ENCODE assay signal across 1 cellular context in genomic region chr1:149708192-149708853, GRCh38.
A peak's percentile ranks its signal among the peaks of the same experiment; 100 is the strongest.
TF ChIP-seq lines count a peak whose summit lies in the region.
"Not testable (repeated sequence)": the region's sequence is repeated elsewhere in the genome, so short reads cannot be mapped to it uniquely, and the experiment has no call there.

No MANE protein-coding gene starts in this region.

TF ChIP-seq in K562, 482 proteins besides CTCF, POLR2A, EP300 and RAD21 (continued from another document):
- TF ChIP-seq, protein P1, sequence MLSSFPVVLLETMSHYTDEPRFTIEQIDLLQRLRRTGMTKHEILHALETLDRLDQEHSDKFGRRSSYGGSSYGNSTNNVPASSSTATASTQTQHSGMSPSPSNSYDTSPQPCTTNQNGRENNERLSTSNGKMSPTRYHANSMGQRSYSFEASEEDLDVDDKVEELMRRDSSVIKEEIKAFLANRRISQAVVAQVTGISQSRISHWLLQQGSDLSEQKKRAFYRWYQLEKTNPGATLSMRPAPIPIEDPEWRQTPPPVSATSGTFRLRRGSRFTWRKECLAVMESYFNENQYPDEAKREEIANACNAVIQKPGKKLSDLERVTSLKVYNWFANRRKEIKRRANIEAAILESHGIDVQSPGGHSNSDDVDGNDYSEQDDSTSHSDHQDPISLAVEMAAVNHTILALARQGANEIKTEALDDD (IDR thresholded peaks at IDR 0.05): peak; percentile 93
- TF ChIP-seq CREM (IDR thresholded peaks at IDR 0.05; ENCODE audit: low read depth) (0 out of 2 replicates have a peak, but pooled peaks have one; percentile 28), TEAD4 (IDR thresholded peaks at IDR 0.05; ENCODE audit: low read length) (peak; percentile 70), MAZ (CRISPR knock-in tag; conservative IDR thresholded peaks at IDR 0.05 in 1 of 2, IDR thresholded peaks at IDR 0.05 in 1 of 2) (peak in 1 of 2 experiments; percentile 43; a peak in 1 of 4 replicates), GTF3C2 (IDR thresholded peaks at IDR 0.05; ENCODE audit: borderline replicate concordance, extremely low read depth, insufficient read length) (peak; percentile 80), POLR3A (IDR thresholded peaks at IDR 0.05; ENCODE audit: borderline replicate concordance, extremely low read depth, insufficient read depth, insufficient read length) (peak; percentile 77), ZNF766 (CRISPR knock-in tag; conservative IDR thresholded peaks at IDR 0.05) (peak; percentile 35; the same call in 1 of the 2 replicates)
- not testable (repeated sequence) for TF ChIP-seq TEAD4 (CRISPR knock-in tag; IDR thresholded peaks at IDR 0.05; ENCODE audit: borderline replicate concordance)
- TF ChIP-seq, protein P2, sequence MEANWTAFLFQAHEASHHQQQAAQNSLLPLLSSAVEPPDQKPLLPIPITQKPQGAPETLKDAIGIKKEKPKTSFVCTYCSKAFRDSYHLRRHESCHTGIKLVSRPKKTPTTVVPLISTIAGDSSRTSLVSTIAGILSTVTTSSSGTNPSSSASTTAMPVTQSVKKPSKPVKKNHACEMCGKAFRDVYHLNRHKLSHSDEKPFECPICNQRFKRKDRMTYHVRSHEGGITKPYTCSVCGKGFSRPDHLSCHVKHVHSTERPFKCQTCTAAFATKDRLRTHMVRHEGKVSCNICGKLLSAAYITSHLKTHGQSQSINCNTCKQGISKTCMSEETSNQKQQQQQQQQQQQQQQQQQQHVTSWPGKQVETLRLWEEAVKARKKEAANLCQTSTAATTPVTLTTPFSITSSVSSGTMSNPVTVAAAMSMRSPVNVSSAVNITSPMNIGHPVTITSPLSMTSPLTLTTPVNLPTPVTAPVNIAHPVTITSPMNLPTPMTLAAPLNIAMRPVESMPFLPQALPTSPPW (CRISPR knock-in tag; IDR thresholded peaks at IDR 0.05): peak; percentile 11; the same call in 1 of the 2 replicates
- TF ChIP-seq, protein P3, sequence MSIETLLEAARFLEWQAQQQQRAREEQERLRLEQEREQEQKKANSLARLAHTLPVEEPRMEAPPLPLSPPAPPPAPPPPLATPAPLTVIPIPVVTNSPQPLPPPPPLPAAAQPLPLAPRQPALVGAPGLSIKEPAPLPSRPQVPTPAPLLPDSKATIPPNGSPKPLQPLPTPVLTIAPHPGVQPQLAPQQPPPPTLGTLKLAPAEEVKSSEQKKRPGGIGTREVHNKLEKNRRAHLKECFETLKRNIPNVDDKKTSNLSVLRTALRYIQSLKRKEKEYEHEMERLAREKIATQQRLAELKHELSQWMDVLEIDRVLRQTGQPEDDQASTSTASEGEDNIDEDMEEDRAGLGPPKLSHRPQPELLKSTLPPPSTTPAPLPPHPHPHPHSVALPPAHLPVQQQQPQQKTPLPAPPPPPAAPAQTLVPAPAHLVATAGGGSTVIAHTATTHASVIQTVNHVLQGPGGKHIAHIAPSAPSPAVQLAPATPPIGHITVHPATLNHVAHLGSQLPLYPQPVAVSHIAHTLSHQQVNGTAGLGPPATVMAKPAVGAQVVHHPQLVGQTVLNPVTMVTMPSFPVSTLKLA (conservative IDR thresholded peaks at IDR 0.05): 0 out of 4 replicates have a peak, but pooled peaks of 1 of the 2 experiments have one; percentile 32
